Comparison of ENCODE assay signal across 2 cellular contexts in genomic region chr12:131911251-131911650, GRCh38.
A peak's percentile ranks its signal among the peaks of the same experiment; 100 is the strongest.
TF ChIP-seq lines count a peak whose summit lies in the region.

No MANE protein-coding gene starts in this region.

TF ChIP-seq in A549, 52 proteins besides CTCF, POLR2A, EP300 and RAD21:
- TF ChIP-seq MAX (IDR thresholded peaks at IDR 0.05) = no peak
TF ChIP-seq in A549: peak in this region for 0.

TF ChIP-seq in K562, 482 proteins besides CTCF, POLR2A, EP300 and RAD21:
- TF ChIP-seq POLR2G (IDR thresholded peaks at IDR 0.05; ENCODE audit: low read depth, low read length) (0 out of 2 replicates have a peak, but pooled peaks have one; percentile 11), FOXK2 (conservative IDR thresholded peaks at IDR 0.05 in 1 of 2, IDR thresholded peaks at IDR 0.05 in 1 of 2; ENCODE audit: low read depth in 2 of 2) (no peak)
TF ChIP-seq in K562: peak in this region for 1.
